ENCODE assay signal across 10 cellular contexts in the genomic region with DNA sequence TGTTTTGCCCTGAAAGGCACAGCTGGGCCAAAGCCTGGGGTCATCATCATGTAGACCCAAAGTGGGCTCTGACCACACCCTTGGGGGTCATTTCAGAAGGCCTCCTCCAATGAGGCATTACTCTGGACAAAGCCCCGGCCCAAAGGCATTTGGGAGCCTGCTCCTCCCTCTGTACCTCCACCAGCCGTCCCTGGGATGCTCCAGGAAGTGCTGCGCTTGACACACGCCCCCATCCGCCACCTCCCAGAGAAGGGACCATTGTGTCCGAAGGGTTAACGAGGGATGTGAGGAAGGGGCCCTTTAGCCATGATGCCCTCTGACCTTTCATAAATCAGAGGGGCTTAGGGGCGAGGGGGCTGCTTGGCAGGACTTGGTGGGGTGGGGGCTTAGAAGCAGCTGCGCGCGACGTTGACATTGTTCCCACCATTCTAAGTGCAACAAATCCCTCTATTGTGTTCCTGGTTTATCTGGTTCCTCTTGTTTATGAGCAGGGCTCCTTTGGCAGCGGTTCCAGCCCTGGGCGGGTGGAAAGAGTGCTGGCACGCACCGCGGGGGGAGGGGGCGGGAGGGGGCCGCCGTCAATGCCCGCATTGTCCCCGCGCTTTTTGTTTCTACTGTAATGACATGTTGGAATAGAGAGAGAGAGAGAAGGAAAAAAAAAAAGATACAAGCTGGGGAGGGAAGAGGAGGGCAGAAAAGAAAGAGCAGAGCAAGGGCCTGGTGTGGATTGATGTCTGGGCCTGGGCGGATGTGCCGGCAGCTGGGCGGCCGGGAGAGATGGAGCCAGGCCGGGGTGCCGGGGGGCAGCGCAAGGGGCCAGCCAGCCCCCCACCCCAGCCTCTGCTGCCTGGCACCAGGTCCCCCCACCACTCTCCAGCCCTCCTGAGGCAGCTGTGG. TPM values are rescaled to one million over a fixed set of nuclear protein-coding genes. Genes with fewer than 3 reads are reported as not detected.
DNase-seq lines count a peak whose midpoint lies in the region; ATAC-seq and TF ChIP-seq lines count a peak whose summit lies in the region.
"Had no signal": no experiment of that assay in that cellular context is flagged by ENCODE, and none has a peak within 500 bp of the region (broad histone marks: within the 10 kb centered on the region; RNA-seq: fewer than 3 reads in every experiment).

No MANE protein-coding gene starts in this region.

- H3K27ac ChIP-seq in cingulate gyrus (ENCODE audit: low read depth, low read length) (peak overlapping the region; percentile 98), stomach (peak overlapping the region in 4 of 5 donors; percentile 39 to 56 (median 52))

- intact Hi-C loops in stomach (cut with DNase I; ENCODE audit: low total_unique reads), result no loop called here

- H3K4me1 Mint-ChIP-seq in chondrocyte (ENCODE audit: low read depth), result peaks cover 19% of the 10 kb centered on the region
- H3K4me1 Mint-ChIP-seq: activated naive CD4-positive, alpha-beta T cell treated with anti-CD3 and anti-CD28 coated beads, Interleukin-2, amount 50 U/mL, for 24 hours had no signal

- no peaks in the 10 kb centered on the region for H3K36me3 ChIP-seq in stomach

- H3K27ac Mint-ChIP-seq in chondrocyte (ENCODE audit: unreplicated experiment), result no peak overlapping the region
- H3K27ac Mint-ChIP-seq: activated naive CD4-positive, alpha-beta T cell treated with anti-CD3 and anti-CD28 coated beads, Interleukin-2, amount 50 U/mL, for 24 hours had no signal

- no peak for TF ChIP-seq RAD21 in Ishikawa (IDR thresholded peaks at IDR 0.05; ENCODE audit: low read depth)

- H3K4me3 ChIP-seq in stomach, result peak overlapping the region in 3 of 4 donors; percentile 1 to 22 (median 3)

- WGBS in stomach, 5 donors, result 24 to 30% (median 28%) methylated on average over 28 to 30 of the region's 30 CpGs

- H3K27me3 ChIP-seq in stomach, result no peaks in the 10 kb centered on the region

- TF ChIP-seq EP300 in Ishikawa (IDR thresholded peaks at IDR 0.05; ENCODE audit: borderline replicate concordance) (no peak), stomach (IDR thresholded peaks at IDR 0.05) (no peak)

- H3K9me3 ChIP-seq in stomach, result no peaks in the 10 kb centered on the region

- no peak for TF ChIP-seq POLR2A in stomach (IDR thresholded peaks at IDR 0.05)

- H3K4me3 Mint-ChIP-seq in chondrocyte (ENCODE audit: unreplicated experiment), result no peak overlapping the region
- H3K4me3 Mint-ChIP-seq: activated naive CD4-positive, alpha-beta T cell treated with anti-CD3 and anti-CD28 coated beads, Interleukin-2, amount 50 U/mL, for 24 hours had no signal

- H3K9me3 Mint-ChIP-seq in chondrocyte (ENCODE audit: low read depth), result no peaks in the 10 kb centered on the region
- H3K9me3 Mint-ChIP-seq: activated naive CD4-positive, alpha-beta T cell treated with anti-CD3 and anti-CD28 coated beads, Interleukin-2, amount 50 U/mL, for 24 hours had no signal

- ATAC-seq in HG03095 (IDR thresholded peaks at IDR 0.05; ENCODE audit: unreplicated experiment), result no peak
- ATAC-seq in HG03342 (IDR thresholded peaks at IDR 0.05; ENCODE audit: unreplicated experiment), result no peak

- peaks cover 11 to 23% (median 17%) of the 10 kb centered on the region in 4 donors for H3K4me1 ChIP-seq in stomach

- DNase-seq in iris pigment epithelial cell (ENCODE audit: low read depth) (peak; percentile 27), stomach (peak; percentile 70), chondrocyte (ENCODE audit: low spot score) (no peak), activated T-cell treated with anti-CD3 and anti-CD28 coated beads for 4 hours (no peak)
- DNase-seq: KBM-7 had no signal

- no peaks in the 10 kb centered on the region for H3K36me3 Mint-ChIP-seq in chondrocyte (ENCODE audit: low read depth)
- H3K36me3 Mint-ChIP-seq: activated naive CD4-positive, alpha-beta T cell treated with anti-CD3 and anti-CD28 coated beads, Interleukin-2, amount 50 U/mL, for 24 hours had no signal

- peaks cover 2% of the 10 kb centered on the region for H3K27me3 Mint-ChIP-seq in chondrocyte (ENCODE audit: low read depth)
- H3K27me3 Mint-ChIP-seq: activated naive CD4-positive, alpha-beta T cell treated with anti-CD3 and anti-CD28 coated beads, Interleukin-2, amount 50 U/mL, for 24 hours had no signal

- TF ChIP-seq CTCF in stomach (IDR thresholded peaks at IDR 0.05) (no peak), chondrocyte (IDR thresholded peaks at IDR 0.05) (no peak)

TF ChIP-seq in Ishikawa, 13 proteins besides CTCF, POLR2A, EP300 and RAD21:
- TF ChIP-seq ZBTB7A (IDR thresholded peaks at IDR 0.05; ENCODE audit: low read depth) (peak; percentile 49; the same call in 1 of the 2 replicates), NFIC (IDR thresholded peaks at IDR 0.05) (peak; percentile 52), TEAD4 (IDR thresholded peaks at IDR 0.05) (no peak)
- TF ChIP-seq, protein P1, sequence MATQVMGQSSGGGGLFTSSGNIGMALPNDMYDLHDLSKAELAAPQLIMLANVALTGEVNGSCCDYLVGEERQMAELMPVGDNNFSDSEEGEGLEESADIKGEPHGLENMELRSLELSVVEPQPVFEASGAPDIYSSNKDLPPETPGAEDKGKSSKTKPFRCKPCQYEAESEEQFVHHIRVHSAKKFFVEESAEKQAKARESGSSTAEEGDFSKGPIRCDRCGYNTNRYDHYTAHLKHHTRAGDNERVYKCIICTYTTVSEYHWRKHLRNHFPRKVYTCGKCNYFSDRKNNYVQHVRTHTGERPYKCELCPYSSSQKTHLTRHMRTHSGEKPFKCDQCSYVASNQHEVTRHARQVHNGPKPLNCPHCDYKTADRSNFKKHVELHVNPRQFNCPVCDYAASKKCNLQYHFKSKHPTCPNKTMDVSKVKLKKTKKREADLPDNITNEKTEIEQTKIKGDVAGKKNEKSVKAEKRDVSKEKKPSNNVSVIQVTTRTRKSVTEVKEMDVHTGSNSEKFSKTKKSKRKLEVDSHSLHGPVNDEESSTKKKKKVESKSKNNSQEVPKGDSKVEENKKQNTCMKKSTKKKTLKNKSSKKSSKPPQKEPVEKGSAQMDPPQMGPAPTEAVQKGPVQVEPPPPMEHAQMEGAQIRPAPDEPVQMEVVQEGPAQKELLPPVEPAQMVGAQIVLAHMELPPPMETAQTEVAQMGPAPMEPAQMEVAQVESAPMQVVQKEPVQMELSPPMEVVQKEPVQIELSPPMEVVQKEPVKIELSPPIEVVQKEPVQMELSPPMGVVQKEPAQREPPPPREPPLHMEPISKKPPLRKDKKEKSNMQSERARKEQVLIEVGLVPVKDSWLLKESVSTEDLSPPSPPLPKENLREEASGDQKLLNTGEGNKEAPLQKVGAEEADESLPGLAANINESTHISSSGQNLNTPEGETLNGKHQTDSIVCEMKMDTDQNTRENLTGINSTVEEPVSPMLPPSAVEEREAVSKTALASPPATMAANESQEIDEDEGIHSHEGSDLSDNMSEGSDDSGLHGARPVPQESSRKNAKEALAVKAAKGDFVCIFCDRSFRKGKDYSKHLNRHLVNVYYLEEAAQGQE (IDR thresholded peaks at IDR 0.05; ENCODE audit: low read depth), result no peak
TF ChIP-seq in Ishikawa: peak in this region for 2.

RNA-seq across cellular contexts. Expression of gene SOX10, which starts 32.1 kb away (rescaled TPM):
- total RNA-seq in stomach, result 1 to 10 TPM in 3 of 5 donors, not detected in 2; 2.9 to 4.9 (median 4.4) TPM
- 1 to 10 TPM; 1.7 to 3.2 (median 2.6) TPM for polyA plus RNA-seq in stomach
- total RNA-seq in chondrocyte, result not detected in 3 replicates

RNA-seq across cellular contexts. Expression of gene PICK1, which starts 40.8 kb away (rescaled TPM):
- total RNA-seq in stomach (10 to 100 TPM; 24.5 to 44.3 (median 28.8) TPM), chondrocyte (13.5 to 22.6 TPM (median 19.1 TPM) in 3 replicates)
- 10 to 100 TPM; 20.7 to 27.2 (median 21.7) TPM for polyA plus RNA-seq in stomach

Comparison
In these comparisons a context has a peak if more than half of its experiments do, and no peak if none do; other contexts are left out.
1. DNase-seq: peak in iris pigment epithelial cell (single experiment) and stomach (single experiment); none in chondrocyte (single experiment) and activated T-cell treated with anti-CD3 and anti-CD28 coated beads for 4 hours (single experiment).